ENCODE assay signal across 1 cellular context in genomic region chr4:54110019-54110416, GRCh38.
A peak's percentile ranks its signal among the peaks of the same experiment; 100 is the strongest.
TF ChIP-seq lines count a peak whose summit lies in the region.

No MANE protein-coding gene starts in this region.

TF ChIP-seq in GM23338, 12 proteins besides CTCF, POLR2A, EP300 and RAD21:
- TF ChIP-seq EZH2 (IDR thresholded peaks at IDR 0.05; ENCODE audit: low read depth, unreplicated experiment) (peak; percentile 62), JUNB (IDR thresholded peaks at IDR 0.05; ENCODE audit: unreplicated experiment) (no peak)
TF ChIP-seq in GM23338: peak in this region for 1.
